Comparison of ENCODE assay signal across 20 cellular contexts in genomic region chrX:25005034-25005381, GRCh38. TPM values are rescaled to one million over a fixed set of nuclear protein-coding genes. Genes with fewer than 3 reads are reported as not detected.
DNase-seq lines count a peak whose midpoint lies in the region; ATAC-seq and TF ChIP-seq lines count a peak whose summit lies in the region.
"Had no signal": no experiment of that assay in that cellular context is flagged by ENCODE, and none has a peak within 500 bp of the region (broad histone marks: within the 10 kb centered on the region; RNA-seq: fewer than 3 reads in every experiment).

No MANE protein-coding gene starts in this region.

- H3K9ac ChIP-seq in NT2/D1 (ENCODE audit: insufficient read length, low read depth) = peak overlapping the region; percentile 32
- H3K9ac ChIP-seq: BLaER1 treated with 17β-estradiol and CSF1 and Interleukin-3, amounts not matched to agents 10 nM and 100 nM had no signal

- TF ChIP-seq POLR2A in gastrocnemius medialis (IDR thresholded peaks at IDR 0.05) = no peak

- H3K4me3 ChIP-seq in BJ (ENCODE audit: low read depth, low read length) (peak overlapping the region; percentile 8), NT2/D1 (ENCODE audit: insufficient read length, low read depth) (peak overlapping the region; percentile 21), fibroblast of villous mesenchyme (ENCODE audit: low read depth, low read length) (peak overlapping the region; percentile 15), gastrocnemius medialis (peak overlapping the region; percentile 29 to 47 (median 38))

- peak overlapping the region; percentile 52 to 78 (median 73) for H3K27ac ChIP-seq in gastrocnemius medialis
- H3K27ac ChIP-seq: BLaER1 treated with 17β-estradiol and CSF1 and Interleukin-3, amounts not matched to agents 10 nM and 100 nM; RWPE1; upper lobe of left lung had no signal

- DNase-seq in BJ (ENCODE audit: low read depth) (no peak), NT2/D1 (ENCODE audit: low read depth, low spot score) (no peak), fibroblast of villous mesenchyme (ENCODE audit: low read depth) (no peak), gastrocnemius medialis (no peak), hippocampal formation (lab: John Stamatoyannopoulos, UW) (no peak), NOMO-1 treated with dmso at 0.1 percent for 144 hours (lab: John Stamatoyannopoulos, UW; ENCODE audit: unreplicated experiment) (no peak)
- DNase-seq: activated CD8-positive, alpha-beta memory T cell treated with anti-CD3 and anti-CD28 coated beads, Interleukin-2, amount 50 U/mL, for 4 hours; DMS79; KG1; NCI-H1105 treated with DMSO at 0.1 percent for 48 hours; stimulated activated CD4-positive, alpha-beta T cell treated with anti-CD3 and anti-CD28 coated beads, Interleukin-2, amount 100 ng/mL, for 48 hours had no signal

- POLR2A ChIA-PET in BJ (lab: Charles Lee) = interaction anchor here (0.6 kb wide), 1 partner anchor 10 kb away, joined by 3 read pairs; no protein-coding TSS in a partner anchor

- H3K36me3 ChIP-seq in BJ (ENCODE audit: control insufficient read depth, insufficient read depth, low read length) (no peaks in the 10 kb centered on the region), NT2/D1 (ENCODE audit: insufficient read depth, insufficient read length, low read length) (no peaks in the 10 kb centered on the region), gastrocnemius medialis (no peaks in the 10 kb centered on the region)
- H3K36me3 ChIP-seq: BLaER1 treated with 17β-estradiol and CSF1 and Interleukin-3, amounts not matched to agents 10 nM and 100 nM; upper lobe of left lung had no signal

- ATAC-seq in gastrocnemius medialis = peak; percentile 5 to 7
- no peak for ATAC-seq in HG03457 (IDR thresholded peaks at IDR 0.05; ENCODE audit: unreplicated experiment)
- ATAC-seq in GM21367 (IDR thresholded peaks at IDR 0.05; ENCODE audit: unreplicated experiment) = no peak

- H3K4me1 ChIP-seq in NT2/D1 (ENCODE audit: insufficient read depth, insufficient read length) = peaks cover 5% of the 10 kb centered on the region
- no peaks in the 10 kb centered on the region for H3K4me1 ChIP-seq in gastrocnemius medialis

- in situ Hi-C loops in gastrocnemius medialis (cut with MboI; ENCODE audit: low sequenced_read_pairs in 4 of 4) = loop anchor here in 2 of 4 donors (25.0 kb wide), 1 partner anchor 168 kb away; no protein-coding TSS in a partner anchor

- CTCF ChIA-PET in BJ (lab: Yijun Ruan, JAX) = interaction anchor here (0.5 kb wide), 1 partner anchor 14 kb away, joined by 3 read pairs; no protein-coding TSS in a partner anchor

- H3K27me3 ChIP-seq in BJ (ENCODE audit: control insufficient read depth, insufficient read depth, low read length) = peaks cover 24% of the 10 kb centered on the region
- peaks cover 97% of the 10 kb centered on the region for H3K27me3 ChIP-seq in NT2/D1 (ENCODE audit: insufficient read depth, insufficient read length)
- H3K27me3 ChIP-seq in gastrocnemius medialis = peaks cover 0 to 19% (median 7%) of the 10 kb centered on the region in 3 donors

- intact Hi-C loops in gastrocnemius medialis (cut with DNase I; ENCODE audit: low total_unique reads) = no loop called here

- no peak for TF ChIP-seq CTCF in BJ (IDR thresholded peaks at IDR 0.05; ENCODE audit: insufficient read depth, low read depth, low read length)
- no peak for TF ChIP-seq CTCF in fibroblast of villous mesenchyme (IDR thresholded peaks at IDR 0.05; ENCODE audit: insufficient read depth, low read depth, low read length)
- TF ChIP-seq CTCF in gastrocnemius medialis (IDR thresholded peaks at IDR 0.05 in 4 of 5, conservative IDR thresholded peaks at IDR 0.05 in 1 of 5) = no peak

- no peaks in the 10 kb centered on the region for H3K9me3 ChIP-seq in NT2/D1 (ENCODE audit: insufficient read depth, low read length)
- no peaks in the 10 kb centered on the region for H3K9me3 ChIP-seq in gastrocnemius medialis
- H3K9me3 ChIP-seq: upper lobe of left lung had no signal

RNA-seq across cellular contexts. Expression of gene ARX, which starts 10.8 kb away (rescaled TPM):
- not detected in 2 replicates for polyA plus RNA-seq in BJ (2011; rRNA removed)
- polyA minus RNA-seq in BJ (2011; rRNA and poly(A)+ RNA removed) = not detected in 2 replicates
- total RNA-seq in fibroblast of villous mesenchyme (not detected in 2 replicates), gastrocnemius medialis (1 to 10 TPM; 2.3 to 5.1 (median 3.5) TPM)
- total RNA-seq: activated naive CD4-positive, alpha-beta T cell treated with anti-CD3 and anti-CD28 coated beads, Interleukin-2, amount 50 U/mL, for 72 hours; H4; pulmonary artery endothelial cell; T-helper 1 cell treated with Interleukin-12 subunit alpha and Interleukin-12 subunit beta and Interleukin-4 antibody, amounts not matched to agents 30 ng/mL and 1 ng/mL, for 36 hours had no signal

Comparison
In these comparisons a context has a peak if more than half of its experiments do, and no peak if none do; other contexts are left out.
1. ATAC-seq: peak in gastrocnemius medialis (2 of 2); none in HG03457 (single experiment) and GM21367 (single experiment).
2. Peak in every context shown above with its lines, with median percentiles within 50 percentile points of each other: H3K4me3 ChIP-seq.